1 cellular context compared by ENCODE assay signal in genomic region chr17:39996789-39997188, GRCh38.
TF ChIP-seq lines count a peak whose summit lies in the region.

No MANE protein-coding gene starts in this region.

TF ChIP-seq in HEK293, 187 proteins besides CTCF, POLR2A, EP300 and RAD21:
- TF ChIP-seq ZNF785 (tag by site-specific recombination; IDR thresholded peaks at IDR 0.05) (no peak), ZBTB20 (tag by site-specific recombination; IDR thresholded peaks at IDR 0.05) (no peak), TCF7L2 (IDR thresholded peaks at IDR 0.05; ENCODE audit: borderline replicate concordance, low read depth, low read length) (no peak), ZNF623 (tag by site-specific recombination; IDR thresholded peaks at IDR 0.05) (no peak), ZNF23 (tag by site-specific recombination; IDR thresholded peaks at IDR 0.05; ENCODE audit: borderline replicate concordance) (no peak), BCL6B (tag by site-specific recombination; IDR thresholded peaks at IDR 0.05) (no peak), ZNF600 (tag by site-specific recombination; IDR thresholded peaks at IDR 0.05) (no peak), ZNF449 (tag by site-specific recombination; IDR thresholded peaks at IDR 0.05) (no peak), ZNF148 (tag by site-specific recombination; IDR thresholded peaks at IDR 0.05; ENCODE audit: borderline replicate concordance) (no peak), ZNF645 (tag by site-specific recombination; IDR thresholded peaks at IDR 0.05) (no peak)
- TF ChIP-seq, protein P1, sequence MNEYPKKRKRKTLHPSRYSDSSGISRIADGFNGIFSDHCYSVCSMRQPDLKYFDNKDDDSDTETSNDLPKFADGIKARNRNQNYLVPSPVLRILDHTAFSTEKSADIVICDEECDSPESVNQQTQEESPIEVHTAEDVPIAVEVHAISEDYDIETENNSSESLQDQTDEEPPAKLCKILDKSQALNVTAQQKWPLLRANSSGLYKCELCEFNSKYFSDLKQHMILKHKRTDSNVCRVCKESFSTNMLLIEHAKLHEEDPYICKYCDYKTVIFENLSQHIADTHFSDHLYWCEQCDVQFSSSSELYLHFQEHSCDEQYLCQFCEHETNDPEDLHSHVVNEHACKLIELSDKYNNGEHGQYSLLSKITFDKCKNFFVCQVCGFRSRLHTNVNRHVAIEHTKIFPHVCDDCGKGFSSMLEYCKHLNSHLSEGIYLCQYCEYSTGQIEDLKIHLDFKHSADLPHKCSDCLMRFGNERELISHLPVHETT (tag by site-specific recombination; IDR thresholded peaks at IDR 0.05) = no peak
